Comparison of ENCODE assay signal across 10 cellular contexts in the genomic region with DNA sequence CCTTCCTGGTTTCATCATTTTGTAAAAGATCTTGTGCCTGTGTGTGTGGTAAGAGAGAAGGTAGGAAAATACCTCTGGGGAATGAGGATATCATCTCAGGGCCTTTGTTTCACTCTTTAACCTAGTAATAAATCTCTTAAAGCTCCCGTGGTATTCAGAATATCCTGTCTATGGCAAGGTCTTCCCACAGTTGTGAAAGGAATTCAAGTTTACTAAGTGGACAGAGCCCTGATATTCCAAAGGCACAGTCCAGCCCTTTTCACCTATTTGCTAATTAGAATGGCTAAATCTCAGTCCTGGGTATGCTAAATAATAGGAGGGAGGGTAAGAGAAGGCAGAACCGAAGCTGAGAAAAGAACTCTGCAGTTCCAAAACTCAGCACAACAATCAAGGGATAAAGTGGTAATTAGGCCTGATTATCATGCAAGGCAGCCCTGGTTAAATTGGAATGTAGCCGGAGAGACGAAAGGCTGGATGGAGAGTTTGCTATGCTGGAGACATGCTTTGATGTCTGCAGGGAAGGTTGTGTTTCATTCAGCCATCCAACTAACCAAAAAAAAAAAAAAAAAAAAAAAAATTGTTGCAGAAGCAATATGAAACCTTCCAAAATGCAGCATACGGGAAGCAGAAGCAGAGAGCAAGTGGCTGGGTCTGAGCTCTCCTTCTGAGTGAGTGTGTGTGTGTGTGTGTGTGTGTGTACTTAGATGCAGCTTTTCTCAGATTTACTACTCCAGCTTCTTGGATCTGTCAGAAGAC.
DNase-seq lines count a peak whose midpoint lies in the region; ATAC-seq and TF ChIP-seq lines count a peak whose summit lies in the region.
"Had no signal": no experiment of that assay in that cellular context is flagged by ENCODE, and none has a peak within 500 bp of the region (broad histone marks: within the 10 kb centered on the region; RNA-seq: fewer than 3 reads in every experiment).

No MANE protein-coding gene starts in this region.

- H3K27ac Mint-ChIP-seq in central memory CD8-positive, alpha-beta T cell (ENCODE audit: low read depth): peak overlapping the region; percentile 17

- DNase-seq in DMS 273 (lab: John Stamatoyannopoulos, UW; ENCODE audit: unreplicated experiment): peak; percentile 85
- DNase-seq in NCI-H2171 (lab: John Stamatoyannopoulos, UW): peak; percentile 80
- no peak for DNase-seq in central memory CD8-positive, alpha-beta T cell (ENCODE audit: low spot score in 2 of 2)
- DNase-seq in GM10248 (ENCODE audit: extremely low spot score): no peak
- DNase-seq: naive B cell had no signal

- H3K27ac ChIP-seq in muscle layer of duodenum (ENCODE audit: low read length): peak overlapping the region; percentile 77
- H3K27ac ChIP-seq: suprapubic skin had no signal

- CTCF ChIA-PET in GM10248 (lab: Yijun Ruan, JAX): interaction anchor here (1.1 to 3.1 kb wide), 6 partner anchors 9 to 79 kb away, joined by 3 to 14 read pairs (median 4); no protein-coding TSS in a partner anchor

- H3K27me3 ChIP-seq in muscle layer of duodenum (ENCODE audit: low read depth, low read length): no peaks in the 10 kb centered on the region
- H3K27me3 ChIP-seq: suprapubic skin had no signal

- no peaks in the 10 kb centered on the region for H3K9me3 Mint-ChIP-seq in central memory CD8-positive, alpha-beta T cell
- H3K9me3 Mint-ChIP-seq: naive B cell had no signal

- POLR2A ChIA-PET in GM10248 (lab: Yijun Ruan, JAX): interaction anchor here (0.6 kb wide), 1 partner anchor 36 kb away, joined by 3 read pairs; no protein-coding TSS in a partner anchor

- H3K4me1 Mint-ChIP-seq in central memory CD8-positive, alpha-beta T cell: peaks cover 31% of the 10 kb centered on the region

- peaks cover 6% of the 10 kb centered on the region for H3K36me3 Mint-ChIP-seq in central memory CD8-positive, alpha-beta T cell (ENCODE audit: insufficient read depth)
- H3K36me3 Mint-ChIP-seq: naive B cell had no signal

- H3K36me3 ChIP-seq in muscle layer of duodenum (ENCODE audit: control insufficient read depth in 1 of 2, insufficient read depth in 2 of 2, low read length in 2 of 2): no peaks in the 10 kb centered on the region
- H3K36me3 ChIP-seq: suprapubic skin had no signal

- H3K27me3 Mint-ChIP-seq in central memory CD8-positive, alpha-beta T cell: no peaks in the 10 kb centered on the region
- H3K27me3 Mint-ChIP-seq: naive B cell had no signal

- no peak for TF ChIP-seq CTCF in GM10248 (IDR thresholded peaks at IDR 0.05; ENCODE audit: control extremely low read depth, extremely low read depth, low read depth, missing control alignments)

- H3K4me3 Mint-ChIP-seq in central memory CD8-positive, alpha-beta T cell: no peak overlapping the region
- H3K4me3 Mint-ChIP-seq: naive B cell had no signal

- ATAC-seq in central memory CD8-positive, alpha-beta T cell (replicated peaks; ENCODE audit: extremely low read depth, poor library complexity, severe bottlenecking): no peak
- no peak for ATAC-seq in GM21360 (IDR thresholded peaks at IDR 0.05; ENCODE audit: unreplicated experiment)
- no peak for ATAC-seq in HG02973 (IDR thresholded peaks at IDR 0.05; ENCODE audit: unreplicated experiment)
- no peak for ATAC-seq in HG02610 (IDR thresholded peaks at IDR 0.05; ENCODE audit: unreplicated experiment)

- H3K4me3 ChIP-seq in muscle layer of duodenum (ENCODE audit: low read depth in 1 of 2, low read length in 2 of 2): no peak overlapping the region
- H3K4me3 ChIP-seq: suprapubic skin had no signal

- H3K4me1 ChIP-seq in muscle layer of duodenum (ENCODE audit: control insufficient read depth in 1 of 2, insufficient read depth in 2 of 2, low read length in 2 of 2): peaks cover 3% of the 10 kb centered on the region in 2 donors

- H3K9me3 ChIP-seq in muscle layer of duodenum (ENCODE audit: control insufficient read depth in 1 of 2, low read length in 2 of 2): no peaks in the 10 kb centered on the region
- H3K9me3 ChIP-seq: suprapubic skin had no signal

Comparison
In these comparisons a context has a peak if more than half of its experiments do, and no peak if none do; other contexts are left out.
1. DNase-seq: peak in DMS 273 (single experiment) and NCI-H2171 (single experiment); none in central memory CD8-positive, alpha-beta T cell (0 of 2) and GM10248 (single experiment).